Comparison of ENCODE assay signal across 14 cellular contexts in the genomic region with DNA sequence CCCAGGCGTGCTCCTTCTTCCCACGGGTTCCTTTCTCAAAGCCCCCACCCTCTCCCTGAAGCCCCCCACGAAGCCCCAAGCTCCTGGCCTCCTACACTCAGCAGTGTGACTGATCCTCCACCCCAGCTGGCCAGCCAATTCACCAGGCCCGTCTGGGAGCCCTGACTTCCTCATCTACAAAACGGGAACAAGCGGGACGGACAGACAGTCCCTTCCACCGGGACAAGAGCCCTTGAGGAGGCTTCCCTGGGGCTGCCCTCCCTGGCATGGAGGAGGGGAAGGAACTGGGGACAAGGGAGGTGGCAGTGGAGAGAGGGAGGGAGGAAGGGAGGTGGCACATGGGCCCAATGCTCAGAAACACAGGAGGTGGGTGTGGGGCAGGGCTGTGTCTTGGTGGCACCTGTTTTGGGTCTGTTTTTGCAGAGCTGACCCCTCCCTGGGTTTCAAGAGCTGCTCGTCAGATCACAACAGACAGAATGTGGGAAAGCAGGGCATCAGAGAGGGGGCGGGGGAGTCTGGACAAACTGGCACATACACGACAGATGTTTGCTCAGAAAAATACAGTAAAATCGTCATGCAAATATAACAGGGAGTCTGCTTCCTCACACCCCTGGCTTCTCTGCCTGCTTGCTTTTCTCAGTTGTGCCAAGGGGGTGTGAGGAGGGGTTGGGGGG. TPM values are rescaled to one million over a fixed set of nuclear protein-coding genes. Genes with fewer than 3 reads are reported as not detected.
A peak's percentile ranks its signal among the peaks of the same experiment; 100 is the strongest.
DNase-seq lines count a peak whose midpoint lies in the region; ATAC-seq and TF ChIP-seq lines count a peak whose summit lies in the region.
"Had no signal": no experiment of that assay in that cellular context is flagged by ENCODE, and none has a peak within 500 bp of the region (broad histone marks: within the 10 kb centered on the region; RNA-seq: fewer than 3 reads in every experiment).

No MANE protein-coding gene starts in this region.

- H3K4me1 ChIP-seq in colonic mucosa = no peaks in the 10 kb centered on the region
- no peaks in the 10 kb centered on the region for H3K4me1 ChIP-seq in psoas muscle
- H3K4me1 ChIP-seq in GM23338 (ENCODE audit: insufficient read depth) = no peaks in the 10 kb centered on the region
- no peaks in the 10 kb centered on the region for H3K4me1 ChIP-seq in vagina

- no peak overlapping the region for H3K27ac Mint-ChIP-seq in GM23338
- H3K27ac Mint-ChIP-seq: CD4-positive, alpha-beta memory T cell; type B pancreatic cell had no signal

- TF ChIP-seq CTCF in colonic mucosa (IDR thresholded peaks at IDR 0.05) = no peak
- TF ChIP-seq CTCF in psoas muscle (IDR thresholded peaks at IDR 0.05) = no peak
- no peak for TF ChIP-seq CTCF in GM23338 (conservative IDR thresholded peaks at IDR 0.05; ENCODE audit: low read depth in 2 of 2)
- TF ChIP-seq CTCF in vagina (IDR thresholded peaks at IDR 0.05) = no peak

- DNase-seq in GDM1 (lab: John Stamatoyannopoulos, UW) = peak; percentile 35
- peak; percentile 72 for DNase-seq in NCI-H2171 treated with DMSO at 0.1 percent for 48 hours (lab: John Stamatoyannopoulos, UW)
- peak; percentile 25 for DNase-seq in colonic mucosa
- DNase-seq in psoas muscle = peak; percentile 34 to 64
- no peak for DNase-seq in GM23338 (ENCODE audit: low spot score)
- DNase-seq in vagina (ENCODE audit: extremely low spot score in 2 of 2) = no peak
- DNase-seq in activated CD8-positive, alpha-beta memory T cell treated with anti-CD3 and anti-CD28 coated beads, Interleukin-2, amount 50 U/mL, for 4 hours = no peak
- DNase-seq: CD4-positive, alpha-beta memory T cell; HCEC 1CT; MG63; T-helper 9 cell had no signal

- intact Hi-C loops in colonic mucosa (cut with DNase I) = no loop called here
- intact Hi-C loops in psoas muscle (cut with DNase I) = no loop called here
- intact Hi-C loops in vagina (cut with DNase I) = no loop called here

- no peaks in the 10 kb centered on the region for H3K36me3 Mint-ChIP-seq in GM23338 (ENCODE audit: low read depth)
- H3K36me3 Mint-ChIP-seq: CD4-positive, alpha-beta memory T cell; type B pancreatic cell had no signal

- no peak overlapping the region for H2AFZ ChIP-seq in GM23338
- H2AFZ ChIP-seq: hepatocyte had no signal

- TF ChIP-seq POLR2A in vagina (IDR thresholded peaks at IDR 0.05) = no peak

- H3K9me3 Mint-ChIP-seq in GM23338 = no peaks in the 10 kb centered on the region
- H3K9me3 Mint-ChIP-seq: CD4-positive, alpha-beta memory T cell; type B pancreatic cell had no signal

- ATAC-seq in psoas muscle (no peak), GM23338 (no peak), HG02588 (IDR thresholded peaks at IDR 0.05; ENCODE audit: unreplicated experiment) (no peak)

- no peak overlapping the region for H3K4me3 Mint-ChIP-seq in GM23338
- H3K4me3 Mint-ChIP-seq: CD4-positive, alpha-beta memory T cell; type B pancreatic cell had no signal

- H3K9me3 ChIP-seq in colonic mucosa = no peaks in the 10 kb centered on the region
- no peaks in the 10 kb centered on the region for H3K9me3 ChIP-seq in psoas muscle
- no peaks in the 10 kb centered on the region for H3K9me3 ChIP-seq in vagina
- H3K9me3 ChIP-seq: MG63 had no signal

- no peaks in the 10 kb centered on the region for H3K79me2 ChIP-seq in GM23338 (replicated peaks; ENCODE audit: insufficient read depth)
- H3K79me2 ChIP-seq: hepatocyte had no signal

- no peaks in the 10 kb centered on the region for H3K9me2 ChIP-seq in GM23338 (ENCODE audit: insufficient read depth)

- H3K4me1 Mint-ChIP-seq in GM23338 = peaks cover 21% of the 10 kb centered on the region
- H3K4me1 Mint-ChIP-seq: CD4-positive, alpha-beta memory T cell had no signal

- H3K27me3 ChIP-seq in colonic mucosa = no peaks in the 10 kb centered on the region
- peaks cover 0 to 18% (median 13%) of the 10 kb centered on the region in 3 donors for H3K27me3 ChIP-seq in psoas muscle (ENCODE audit: insufficient read depth in 3 of 3, low read length in 2 of 3)
- no peaks in the 10 kb centered on the region for H3K27me3 ChIP-seq in GM23338 (ENCODE audit: insufficient read depth)
- no peaks in the 10 kb centered on the region for H3K27me3 ChIP-seq in vagina
- H3K27me3 ChIP-seq: hepatocyte had no signal

- no peak overlapping the region for H3K27ac ChIP-seq in colonic mucosa
- H3K27ac ChIP-seq in psoas muscle = no peak overlapping the region
- H3K27ac ChIP-seq in GM23338 (ENCODE audit: low read depth) = no peak overlapping the region
- H3K27ac ChIP-seq in vagina = no peak overlapping the region
- H3K27ac ChIP-seq: hepatocyte had no signal

- no peak overlapping the region for H3K4me3 ChIP-seq in colonic mucosa
- H3K4me3 ChIP-seq in psoas muscle = no peak overlapping the region
- H3K4me3 ChIP-seq in GM23338 = no peak overlapping the region
- H3K4me3 ChIP-seq in vagina = no peak overlapping the region
- H3K4me3 ChIP-seq: hepatocyte, MG63 had no signal

- no peaks in the 10 kb centered on the region for H4K20me1 ChIP-seq in GM23338 (replicated peaks; ENCODE audit: insufficient read depth)

- peaks cover 6% of the 10 kb centered on the region for H3K27me3 Mint-ChIP-seq in GM23338 (ENCODE audit: insufficient read depth, low read depth, poor library complexity)

- no peak overlapping the region for H3K4me2 ChIP-seq in GM23338
- H3K4me2 ChIP-seq: hepatocyte had no signal

- H3K9ac ChIP-seq in colonic mucosa (ENCODE audit: low read depth in 2 of 2, low read length in 2 of 2) = no peak overlapping the region

- H3F3A ChIP-seq in GM23338 (replicated peaks; ENCODE audit: low read depth) = no peaks in the 10 kb centered on the region

- H3K36me3 ChIP-seq in colonic mucosa = no peaks in the 10 kb centered on the region
- no peaks in the 10 kb centered on the region for H3K36me3 ChIP-seq in psoas muscle (ENCODE audit: insufficient read depth in 1 of 2, low read depth in 1 of 2)
- no peaks in the 10 kb centered on the region for H3K36me3 ChIP-seq in GM23338 (ENCODE audit: insufficient read depth)
- H3K36me3 ChIP-seq in vagina = no peaks in the 10 kb centered on the region
- H3K36me3 ChIP-seq: MG63 had no signal

- 44 to 59% (median 51%) methylated on average over 12 of the region's 12 CpGs for WGBS in psoas muscle, 3 donors

TF ChIP-seq in GM23338, 12 proteins besides CTCF, POLR2A, EP300 and RAD21 (continues in another document):
- no peak for TF ChIP-seq NANOG (IDR thresholded peaks at IDR 0.05; ENCODE audit: borderline replicate concordance)
- TF ChIP-seq EZH2phosphoT487 (IDR thresholded peaks at IDR 0.05; ENCODE audit: unreplicated experiment) = no peak
- no peak for TF ChIP-seq ZNF114 (CRISPR knock-in tag; IDR thresholded peaks at IDR 0.05)
- no peak for TF ChIP-seq EZH2 (IDR thresholded peaks at IDR 0.05; ENCODE audit: low read depth, unreplicated experiment)

RNA-seq across cellular contexts. Expression of a gene that starts 56.8 kb away (rescaled TPM):
- under 1 TPM; 0.07 to 0.21 TPM for total RNA-seq in colonic mucosa
- not detected for total RNA-seq in psoas muscle
- under 1 TPM; 0.01 to 0.05 (median 0.01) TPM for polyA plus RNA-seq in psoas muscle
- 0.35 and 0.62 TPM in 2 replicates for total RNA-seq in GM23338 (2014; rRNA removed; shearing (Covaris generic))
- polyA plus RNA-seq in GM23338 (2016; fragmentation: Nextera tagmentation; extraction: Ambion mirVana) = 0.18 and 0.23 TPM in 2 replicates
- total RNA-seq in vagina = not detected
- polyA plus RNA-seq: CD4-positive, alpha-beta memory T cell had no signal

Comparison
In these comparisons a context has a peak if more than half of its experiments do, and no peak if none do; other contexts are left out.
1. DNase-seq: peak in GDM1 (single experiment), NCI-H2171 treated with DMSO at 0.1 percent for 48 hours (single experiment), colonic mucosa (single experiment) and psoas muscle (2 of 2); none in GM23338 (single experiment), vagina (0 of 2) and activated CD8-positive, alpha-beta memory T cell treated with anti-CD3 and anti-CD28 coated beads, Interleukin-2, amount 50 U/mL, for 4 hours (single experiment).